In genomic region chr2:192593561-192593960, GRCh38 we compare ENCODE assay signal across 15 cellular contexts.
DNase-seq lines count a peak whose midpoint lies in the region; ATAC-seq and TF ChIP-seq lines count a peak whose summit lies in the region.
"Had no signal": no experiment of that assay in that cellular context is flagged by ENCODE, and none has a peak within 500 bp of the region (broad histone marks: within the 10 kb centered on the region; RNA-seq: fewer than 3 reads in every experiment).

No MANE protein-coding gene starts in this region.

- H3K4me3 Mint-ChIP-seq in stimulated activated naive B cell treated with anti-CD40 and anti-IgM and Interleukin-4, amounts not matched to agents 10 μg/mL and 1 μg/mL and 100 μg/mL, for 72 hours: no peak overlapping the region
- no peak overlapping the region for H3K4me3 Mint-ChIP-seq in stimulated activated naive CD8-positive, alpha-beta T cell treated with anti-CD3 and anti-CD28 coated beads, Interleukin-15, amount 100 ng/mL, for 72 hours
- H3K4me3 Mint-ChIP-seq: CD8-positive, alpha-beta memory T cell had no signal

- no peak overlapping the region for H3K27ac Mint-ChIP-seq in stimulated activated naive B cell treated with anti-CD40 and anti-IgM and Interleukin-4, amounts not matched to agents 10 μg/mL and 1 μg/mL and 100 μg/mL, for 72 hours
- H3K27ac Mint-ChIP-seq in stimulated activated naive CD8-positive, alpha-beta T cell treated with anti-CD3 and anti-CD28 coated beads, Interleukin-15, amount 100 ng/mL, for 72 hours: no peak overlapping the region
- H3K27ac Mint-ChIP-seq: CD8-positive, alpha-beta memory T cell had no signal

- no peak for ATAC-seq in stimulated activated naive B cell treated with anti-CD40 and anti-IgM and Interleukin-4, amounts not matched to agents 10 μg/mL and 1 μg/mL and 100 μg/mL, for 72 hours (replicated peaks)
- ATAC-seq in stimulated activated naive CD8-positive, alpha-beta T cell treated with anti-CD3 and anti-CD28 coated beads, Interleukin-15, amount 100 ng/mL, for 72 hours: no peak

- no peak overlapping the region for H3K4me3 ChIP-seq in fibroblast of mammary gland (ENCODE audit: control insufficient read depth, low read depth, low read length)
- H3K4me3 ChIP-seq: BLaER1 had no signal

- no peaks in the 10 kb centered on the region for H3K27me3 Mint-ChIP-seq in stimulated activated naive B cell treated with anti-CD40 and anti-IgM and Interleukin-4, amounts not matched to agents 10 μg/mL and 1 μg/mL and 100 μg/mL, for 72 hours
- no peaks in the 10 kb centered on the region for H3K27me3 Mint-ChIP-seq in stimulated activated naive CD8-positive, alpha-beta T cell treated with anti-CD3 and anti-CD28 coated beads, Interleukin-15, amount 100 ng/mL, for 72 hours
- H3K27me3 Mint-ChIP-seq: CD8-positive, alpha-beta memory T cell had no signal

- H3K4me1 Mint-ChIP-seq in stimulated activated naive B cell treated with anti-CD40 and anti-IgM and Interleukin-4, amounts not matched to agents 10 μg/mL and 1 μg/mL and 100 μg/mL, for 72 hours: no peaks in the 10 kb centered on the region
- no peaks in the 10 kb centered on the region for H3K4me1 Mint-ChIP-seq in stimulated activated naive CD8-positive, alpha-beta T cell treated with anti-CD3 and anti-CD28 coated beads, Interleukin-15, amount 100 ng/mL, for 72 hours
- H3K4me1 Mint-ChIP-seq: CD8-positive, alpha-beta memory T cell had no signal

- H3K9me3 Mint-ChIP-seq in stimulated activated naive B cell treated with anti-CD40 and anti-IgM and Interleukin-4, amounts not matched to agents 10 μg/mL and 1 μg/mL and 100 μg/mL, for 72 hours: no peaks in the 10 kb centered on the region
- peaks cover 0 to 3% of the 10 kb centered on the region in 2 donors for H3K9me3 Mint-ChIP-seq in stimulated activated naive CD8-positive, alpha-beta T cell treated with anti-CD3 and anti-CD28 coated beads, Interleukin-15, amount 100 ng/mL, for 72 hours

- DNase-seq in EL (peak; percentile 3), HCEC 1CT (peak; percentile 48), RKO (ENCODE audit: low spot score) (peak; percentile 2), fibroblast of mammary gland (ENCODE audit: low read depth) (peak; percentile 0), NCI-H510A (lab: John Stamatoyannopoulos, UW) (no peak)
- DNase-seq in stimulated activated naive B cell treated with anti-CD40 and anti-IgM and Interleukin-4, amounts not matched to agents 10 μg/mL and 1 μg/mL and 100 μg/mL, for 72 hours: no peak
- DNase-seq in activated T-cell treated with anti-CD3 and anti-CD28 coated beads, Interleukin-2, amount 50 U/mL, for 1 hour: no peak
- DNase-seq in stimulated activated naive CD8-positive, alpha-beta T cell treated with anti-CD3 and anti-CD28 coated beads, Interleukin-15, amount 100 ng/mL, for 72 hours: no peak
- DNase-seq: 8988T; AML-193; Caco-2; CD8-positive, alpha-beta memory T cell; DND-41; H7 had no signal

- H3K36me3 Mint-ChIP-seq in stimulated activated naive B cell treated with anti-CD40 and anti-IgM and Interleukin-4, amounts not matched to agents 10 μg/mL and 1 μg/mL and 100 μg/mL, for 72 hours: no peaks in the 10 kb centered on the region
- H3K36me3 Mint-ChIP-seq: CD8-positive, alpha-beta memory T cell had no signal

- no peak for TF ChIP-seq CTCF in fibroblast of mammary gland (conservative IDR thresholded peaks at IDR 0.05; ENCODE audit: control insufficient read depth, insufficient read depth, low read depth, low read length)

Comparison
In these comparisons a context has a peak if more than half of its experiments do, and no peak if none do; other contexts are left out.
1. DNase-seq: peak in EL (single experiment), HCEC 1CT (single experiment), RKO (single experiment) and fibroblast of mammary gland (single experiment); none in stimulated activated naive B cell treated with anti-CD40 and anti-IgM and Interleukin-4, amounts not matched to agents 10 μg/mL and 1 μg/mL and 100 μg/mL, for 72 hours (single experiment), activated T-cell treated with anti-CD3 and anti-CD28 coated beads, Interleukin-2, amount 50 U/mL, for 1 hour (single experiment), NCI-H510A (single experiment) and stimulated activated naive CD8-positive, alpha-beta T cell treated with anti-CD3 and anti-CD28 coated beads, Interleukin-15, amount 100 ng/mL, for 72 hours (0 of 2).